In the genomic region with DNA sequence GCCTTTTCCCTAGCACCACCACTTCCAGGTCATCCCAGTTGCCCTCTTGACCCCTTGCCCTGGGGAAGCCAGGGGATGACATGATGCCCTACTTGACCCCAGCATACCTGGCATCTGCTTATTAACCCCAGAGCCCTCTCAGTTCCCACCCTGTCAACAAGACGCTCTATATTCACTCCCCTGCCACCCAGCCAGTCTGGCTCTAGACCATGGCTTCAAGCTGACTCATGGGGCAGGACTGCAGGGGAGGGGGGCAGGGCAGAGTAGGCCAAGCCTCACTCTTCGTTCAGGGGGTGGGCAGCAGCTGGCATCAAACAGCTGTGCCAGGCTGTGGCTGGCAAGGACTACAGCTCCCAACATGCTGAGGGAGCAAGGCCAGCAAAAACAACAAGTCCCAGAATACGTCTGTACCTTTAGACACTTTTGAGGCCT, we compare ENCODE assay signal across 9 cellular contexts. TPM values are rescaled to one million over a fixed set of nuclear protein-coding genes. Genes with fewer than 3 reads are reported as not detected.
DNase-seq lines count a peak whose midpoint lies in the region; ATAC-seq, FAIRE-seq and TF ChIP-seq lines count a peak whose summit lies in the region.
"Had no signal": no experiment of that assay in that cellular context is flagged by ENCODE, and none has a peak within 500 bp of the region (broad histone marks: within the 10 kb centered on the region; RNA-seq: fewer than 3 reads in every experiment).

No MANE protein-coding gene starts in this region.

- TF ChIP-seq POLR2A in H1 (IDR thresholded peaks at IDR 0.05; ENCODE audit: control extremely low read depth in 1 of 2, low read depth in 2 of 2, low read length in 2 of 2): no peak

- peak overlapping the region in 6 of 8 donors; percentile 22 to 94 (median 80) for H3K4me3 Mint-ChIP-seq in CD4-positive, alpha-beta memory T cell
- H3K4me3 Mint-ChIP-seq in naive thymus-derived CD4-positive, alpha-beta T cell: peak overlapping the region in 8 of 10 donors; percentile 55 to 87 (median 80)

- peak overlapping the region; percentile 82 for H3K27ac ChIP-seq in CD4-positive, alpha-beta memory T cell (ENCODE audit: low read depth, low read length)
- H3K27ac ChIP-seq in H1 (ENCODE audit: low read depth, low read length): no peak overlapping the region
- peak overlapping the region; percentile 71 for H3K27ac ChIP-seq in naive thymus-derived CD4-positive, alpha-beta T cell (ENCODE audit: low read depth, low read length)

- no peak overlapping the region for H2BK12ac ChIP-seq in H1 (ENCODE audit: low read depth, low read length)

- H3K27me3 Mint-ChIP-seq in CD4-positive, alpha-beta memory T cell: no peaks in the 10 kb centered on the region
- no peaks in the 10 kb centered on the region for H3K27me3 Mint-ChIP-seq in naive thymus-derived CD4-positive, alpha-beta T cell

- no peak overlapping the region for H2AFZ ChIP-seq in H1 (ENCODE audit: low read length)

- 68% methylated on average over 3 of the region's 3 CpGs; no CpG with 5 or more reads in 1 of the 2 experiments for WGBS in H1 (ENCODE audit: extremely low coverage in 1 of 2, insufficient coverage in 1 of 2, insufficient read length in 1 of 2, insufficient replicate concordance in 2 of 2, low coverage in 1 of 2, low lambda C conversion rate in 2 of 2, missing lambda C conversion rate in 1 of 2), 2 experiments

- no peak overlapping the region for H4K8ac ChIP-seq in H1 (ENCODE audit: extremely low read depth, insufficient read depth, low read length)

- H3K9ac ChIP-seq in H1 (replicated peaks in 1 of 4; ENCODE audit: extremely low read depth in 1 of 4, low read depth in 3 of 4, low read length in 3 of 4): no peak overlapping the region

- H3K27ac Mint-ChIP-seq in CD4-positive, alpha-beta memory T cell: peak overlapping the region in 6 of 7 donors; percentile 22 to 95 (median 90)
- peak overlapping the region in 6 of 9 donors; percentile 59 to 94 (median 86) for H3K27ac Mint-ChIP-seq in naive thymus-derived CD4-positive, alpha-beta T cell

- no peak overlapping the region for H3K23ac ChIP-seq in H1 (ENCODE audit: insufficient read length)

- peaks cover 13% of the 10 kb centered on the region; the same call in 1 of the 2 replicates for H3K23me2 ChIP-seq in H1 (ENCODE audit: low read depth, low read length)

- no peaks in the 10 kb centered on the region for H3K79me1 ChIP-seq in H1 (ENCODE audit: low read depth, low read length)

- peaks cover 5 to 11% of the 10 kb centered on the region in 2 donors for H3K36me3 Mint-ChIP-seq in CD4-positive, alpha-beta memory T cell
- peaks cover 0 to 16% (median 5%) of the 10 kb centered on the region in 5 donors for H3K36me3 Mint-ChIP-seq in naive thymus-derived CD4-positive, alpha-beta T cell

- no peaks in the 10 kb centered on the region; a peak in 1 of 4 replicates for H3K79me2 ChIP-seq in H1 (ENCODE audit: control insufficient read depth in 1 of 2, insufficient read depth in 2 of 2, low read length in 2 of 2)

- peaks cover 18% of the 10 kb centered on the region for H3K36me3 ChIP-seq in CD4-positive, alpha-beta memory T cell (ENCODE audit: insufficient read depth, low read length)
- H3K36me3 ChIP-seq in H1 (ENCODE audit: control insufficient read depth in 2 of 4, insufficient read depth in 4 of 4, low read length in 3 of 4): peaks cover 0 to 5% (median 1%) of the 10 kb centered on the region in 4 experiments; a peak in 3 of 8 replicates
- H3K36me3 ChIP-seq in naive thymus-derived CD4-positive, alpha-beta T cell (ENCODE audit: control insufficient read depth in 2 of 3, insufficient read depth in 3 of 3, low read length in 3 of 3): peaks cover 0 to 21% (median 0%) of the 10 kb centered on the region in 3 experiments

- H4K5ac ChIP-seq in H1 (ENCODE audit: insufficient read length, low read depth, low read length): no peak overlapping the region

- H3K4me1 ChIP-seq in CD4-positive, alpha-beta memory T cell (ENCODE audit: insufficient read depth, low read length): peaks cover 50% of the 10 kb centered on the region
- peaks cover 4 to 21% (median 10%) of the 10 kb centered on the region in 4 experiments; a peak in 6 of 7 replicates for H3K4me1 ChIP-seq in H1 (replicated peaks in 1 of 4; ENCODE audit: control insufficient read depth in 3 of 4, insufficient read depth in 4 of 4, low read length in 3 of 4)
- H3K4me1 ChIP-seq in naive thymus-derived CD4-positive, alpha-beta T cell (ENCODE audit: control insufficient read depth in 2 of 2, insufficient read depth in 2 of 2, low read length in 2 of 2): peaks cover 35% of the 10 kb centered on the region in 2 donors

- H3K27me3 ChIP-seq in CD4-positive, alpha-beta memory T cell (ENCODE audit: insufficient read depth, low read length): no peaks in the 10 kb centered on the region
- no peaks in the 10 kb centered on the region for H3K27me3 ChIP-seq in H1 (replicated peaks in 1 of 4; ENCODE audit: control insufficient read depth in 3 of 4, extremely low read depth in 1 of 4, insufficient read depth in 3 of 4, low read length in 3 of 4)
- H3K27me3 ChIP-seq in naive thymus-derived CD4-positive, alpha-beta T cell (ENCODE audit: control insufficient read depth in 2 of 2, insufficient read depth in 2 of 2, low read length in 2 of 2): no peaks in the 10 kb centered on the region
- H3K27me3 ChIP-seq: pancreas had no signal

- no peak overlapping the region for H3K14ac ChIP-seq in H1 (ENCODE audit: insufficient read length)

- H2BK20ac ChIP-seq in H1 (ENCODE audit: low read length): no peak overlapping the region

- CTCF ChIA-PET in CD4-positive, alpha-beta memory T cell (lab: Charles Lee; ENCODE audit: partially characterized antibody): interaction anchor here (2.7 kb wide), 1 partner anchor 14 kb away, joined by 18 read pairs; the partner anchor contains the start of gene PIGO
- CTCF ChIA-PET in H1 (lab: Charles Lee; ENCODE audit: partially characterized antibody): interaction anchor here (1.5 kb wide), 1 partner anchor 13 kb away, joined by 5 read pairs; no protein-coding TSS in a partner anchor
- CTCF ChIA-PET in naive thymus-derived CD4-positive, alpha-beta T cell (lab: Charles Lee): interaction anchor here (1.6 kb wide), 1 partner anchor 8 kb away, joined by 5 read pairs; the partner anchor contains the start of gene STOML2

- no peak overlapping the region for H4K91ac ChIP-seq in H1 (replicated peaks; ENCODE audit: insufficient read length, low read length)

- H2AK5ac ChIP-seq in H1 (ENCODE audit: low read depth, low read length): peak overlapping the region; percentile 24; the same call in 1 of the 2 replicates

- no peak for TF ChIP-seq EP300 in H1 (IDR thresholded peaks at IDR 0.05; ENCODE audit: borderline replicate concordance in 1 of 2, low read depth in 2 of 2, low read length in 2 of 2)

- no peak overlapping the region for H2BK120ac ChIP-seq in H1 (replicated peaks; ENCODE audit: low read depth, low read length)

- H3K18ac ChIP-seq in H1 (ENCODE audit: extremely low read depth, low read length): no peak overlapping the region

- no peaks in the 10 kb centered on the region for H3K9me3 Mint-ChIP-seq in CD4-positive, alpha-beta memory T cell
- no peaks in the 10 kb centered on the region for H3K9me3 Mint-ChIP-seq in naive thymus-derived CD4-positive, alpha-beta T cell

- H2BK5ac ChIP-seq in H1 (ENCODE audit: low read depth, low read length): no peak overlapping the region

- ATAC-seq in naive thymus-derived CD4-positive, alpha-beta T cell: no peak
- ATAC-seq in HG02870 (IDR thresholded peaks at IDR 0.05; ENCODE audit: unreplicated experiment) (no peak), HG03378 (IDR thresholded peaks at IDR 0.05; ENCODE audit: unreplicated experiment) (no peak)

- POLR2A ChIA-PET in CD4-positive, alpha-beta memory T cell (lab: Charles Lee; ENCODE audit: partially characterized antibody): interaction anchor here (1.0 to 3.4 kb wide), 8 partner anchors 9 to 622 kb away, joined by 3 to 38 read pairs (median 10); partner anchors contain the start of genes CREB3, FANCG, PIGO and STOML2
- POLR2A ChIA-PET in H1 (lab: Charles Lee; ENCODE audit: partially characterized antibody): interaction anchor here (0.7 to 10.3 kb wide), 5 partner anchors 10 to 119 kb away, joined by 3 to 151 read pairs (median 5); partner anchors contain the start of genes FANCG, PIGO, STOML2 and VCP
- POLR2A ChIA-PET in naive thymus-derived CD4-positive, alpha-beta T cell (lab: Charles Lee): interaction anchor here (0.6 to 2.7 kb wide), 3 partner anchors 8 to 113 kb away, joined by 3 to 22 read pairs (median 3); partner anchors contain the start of gene STOML2

- no peak overlapping the region for H2BK15ac ChIP-seq in H1 (ENCODE audit: low read length)

- H3K9me3 ChIP-seq in CD4-positive, alpha-beta memory T cell (ENCODE audit: control insufficient read depth in 1 of 2, low read length in 2 of 2): no peaks in the 10 kb centered on the region
- no peaks in the 10 kb centered on the region for H3K9me3 ChIP-seq in H1 (ENCODE audit: insufficient read depth in 2 of 2, low read depth in 1 of 2, low read length in 1 of 2)
- H3K9me3 ChIP-seq in naive thymus-derived CD4-positive, alpha-beta T cell (ENCODE audit: control insufficient read depth in 2 of 3, low read length in 3 of 3): no peaks in the 10 kb centered on the region
- H3K9me3 ChIP-seq: pancreas had no signal

- TF ChIP-seq RAD21 in H1 (IDR thresholded peaks at IDR 0.05 in 1 of 2, conservative IDR thresholded peaks at IDR 0.05 in 1 of 2; ENCODE audit: low read depth in 2 of 2, low read length in 2 of 2): no peak

- peaks cover 38 to 53% (median 43%) of the 10 kb centered on the region in 4 donors for H3K4me1 Mint-ChIP-seq in CD4-positive, alpha-beta memory T cell
- peaks cover 26 to 54% (median 52%) of the 10 kb centered on the region in 7 donors for H3K4me1 Mint-ChIP-seq in naive thymus-derived CD4-positive, alpha-beta T cell

- H3K4me2 ChIP-seq in H1 (ENCODE audit: insufficient read depth in 1 of 2, low read depth in 2 of 2, low read length in 2 of 2): peak overlapping the region; percentile 64 to 93; a peak in 3 of 4 replicates

- TF ChIP-seq CTCF in H1 (IDR thresholded peaks at IDR 0.05; ENCODE audit: control extremely low read depth in 1 of 3, insufficient read depth in 1 of 3, low read depth in 1 of 3, low read length in 3 of 3): no peak

- no peak for FAIRE-seq in H1 (lab: Jason Lieb, UNC)
- FAIRE-seq: pancreas had no signal

- H3K4ac ChIP-seq in H1 (replicated peaks; ENCODE audit: insufficient read length, low read depth, low read length): no peak overlapping the region

- H3K56ac ChIP-seq in H1 (replicated peaks; ENCODE audit: insufficient read length, low read depth, low read length): no peak overlapping the region

- peaks cover 4 to 5% of the 10 kb centered on the region in 2 experiments for H4K20me1 ChIP-seq in H1 (replicated peaks in 1 of 2; ENCODE audit: control insufficient read depth in 1 of 2, insufficient read depth in 2 of 2, low read length in 2 of 2)

- H3K4me3 ChIP-seq in CD4-positive, alpha-beta memory T cell (ENCODE audit: low read length in 2 of 2): no peak overlapping the region
- peak overlapping the region in 2 of 4 experiments; percentile 82 to 87; a peak in 2 of 8 replicates for H3K4me3 ChIP-seq in H1 (ENCODE audit: extremely low read depth in 1 of 4, insufficient read depth in 2 of 4, low read depth in 3 of 4, low read length in 4 of 4)
- no peak overlapping the region for H3K4me3 ChIP-seq in naive thymus-derived CD4-positive, alpha-beta T cell (ENCODE audit: low read length)

- intact Hi-C loops in CD4-positive, alpha-beta memory T cell (cut with micrococcal nuclease): loop anchor here (5.0 kb wide), 2 partner anchors 547 to 637 kb away; partner anchors contain the start of genes CCDC107, GBA2, RGP1 and RMRP
- intact Hi-C loops in naive thymus-derived CD4-positive, alpha-beta T cell (cut with micrococcal nuclease): loop anchor here (2.0 to 10.0 kb wide), 12 partner anchors 304 to 1946 kb away; partner anchors contain the start of genes B4GALT1 (in 1 of the 2), CCDC107 (in 1 of the 2), CCL27 (in 1 of the 2) and CLTA (in 1 of the 2)

- no peak for DNase-seq in CD4-positive, alpha-beta memory T cell
- peak; percentile 34 for DNase-seq in NCI-H69 (lab: John Stamatoyannopoulos, UW)
- no peak for DNase-seq in H1 (ENCODE audit: low read depth in 1 of 2, low spot score in 2 of 2)
- DNase-seq in naive thymus-derived CD4-positive, alpha-beta T cell: no peak
- DNase-seq in activated CD4-positive, alpha-beta T cell treated with anti-CD3 and anti-CD28 coated beads, Interleukin-2, amount 50 U/mL, for 4 hours: no peak
- no peak for DNase-seq in D341Med (ENCODE audit: low spot score)

RNA-seq across cellular contexts. Expression of gene ATOSB, which starts 5.3 kb away (rescaled TPM):
- 1 to 10 TPM; 8.6 to 9.1 TPM for total RNA-seq in CD4-positive, alpha-beta memory T cell
- polyA plus RNA-seq in CD4-positive, alpha-beta memory T cell: 10 to 100 TPM in 1 of 2 donors, 1 to 10 TPM in 1; 3.7 to 10.1 TPM
- total RNA-seq in H1 (2021; fragmentation: NEBNext Ultra II Directional; extraction: Animal tissue kit (Norgen Biotek cat#: 25700)): 6.4 and 6.9 TPM in 2 replicates
- polyA plus RNA-seq in H1 (2011; rRNA removed): 10.4 and 13.3 TPM in 2 replicates
- polyA plus RNA-seq in H1 (2011; cell fraction: cytosol; rRNA removed): 9.4 TPM
- polyA plus RNA-seq in H1 (2011; cell fraction: nucleus; rRNA removed): 16.3 TPM
- polyA plus RNA-seq in H1 (2012, experiment 1 of 2): 5.9 to 7.2 TPM (median 6.5 TPM) in 4 replicates
- 6.7 TPM for polyA plus RNA-seq in H1 (2012, experiment 2 of 2)
- polyA plus RNA-seq in H1 (2013, experiment 1 of 2): 6.5 TPM
- 6.5 TPM for polyA plus RNA-seq in H1 (2013, experiment 2 of 2)
- polyA minus RNA-seq in H1 (2011; rRNA and poly(A)+ RNA removed): 4.0 and 5.6 TPM in 2 replicates
- polyA minus RNA-seq in H1 (2011; cell fraction: cytosol; rRNA and poly(A)+ RNA removed): 2.3 TPM
- 4.2 TPM for polyA minus RNA-seq in H1 (2011; cell fraction: nucleus; rRNA and poly(A)+ RNA removed)
- 10 to 100 TPM in 2 of 5 experiments, 1 to 10 TPM in 3; 5.9 to 26.0 (median 6.6) TPM for total RNA-seq in naive thymus-derived CD4-positive, alpha-beta T cell
- 1 to 10 TPM in 1 of 2 donors, under 1 TPM in 1; 0.95 to 3.4 TPM for polyA plus RNA-seq in naive thymus-derived CD4-positive, alpha-beta T cell

RNA-seq across cellular contexts. Expression of gene STOML2, which starts 7.4 kb away (rescaled TPM):
- total RNA-seq in CD4-positive, alpha-beta memory T cell: 10 to 100 TPM; 42.9 to 45.3 TPM
- 100 to 1,000 TPM in 1 of 2 donors, 10 to 100 TPM in 1; 92.4 to 140 TPM for polyA plus RNA-seq in CD4-positive, alpha-beta memory T cell
- 203 and 208 TPM in 2 replicates for total RNA-seq in H1 (2021; fragmentation: NEBNext Ultra II Directional; extraction: Animal tissue kit (Norgen Biotek cat#: 25700))
- polyA plus RNA-seq in H1 (2011; rRNA removed): 256 and 269 TPM in 2 replicates
- polyA plus RNA-seq in H1 (2011; cell fraction: cytosol; rRNA removed): 254 TPM
- polyA plus RNA-seq in H1 (2011; cell fraction: nucleus; rRNA removed): 316 TPM
- polyA plus RNA-seq in H1 (2012, experiment 1 of 2): 188 to 219 TPM (median 214 TPM) in 4 replicates
- 232 TPM for polyA plus RNA-seq in H1 (2012, experiment 2 of 2)
- polyA plus RNA-seq in H1 (2013, experiment 1 of 2): 147 TPM
- 151 TPM for polyA plus RNA-seq in H1 (2013, experiment 2 of 2)
- polyA minus RNA-seq in H1 (2011; rRNA and poly(A)+ RNA removed): 168 and 177 TPM in 2 replicates
- polyA minus RNA-seq in H1 (2011; cell fraction: cytosol; rRNA and poly(A)+ RNA removed): 55.6 TPM
- 74.0 TPM for polyA minus RNA-seq in H1 (2011; cell fraction: nucleus; rRNA and poly(A)+ RNA removed)
- total RNA-seq in naive thymus-derived CD4-positive, alpha-beta T cell: 100 to 1,000 TPM in 1 of 5 experiments, 10 to 100 TPM in 4; 34.7 to 126 (median 44.9) TPM
- 10 to 100 TPM; 85.6 to 88.8 TPM for polyA plus RNA-seq in naive thymus-derived CD4-positive, alpha-beta T cell

RNA-seq across cellular contexts. Expression of gene PIGO, which starts 14.0 kb away (rescaled TPM):
- total RNA-seq in CD4-positive, alpha-beta memory T cell: 10 to 100 TPM; 23.4 to 29.7 TPM
- polyA plus RNA-seq in CD4-positive, alpha-beta memory T cell: 10 to 100 TPM; 17.9 to 25.2 TPM
- total RNA-seq in H1 (2021; fragmentation: NEBNext Ultra II Directional; extraction: Animal tissue kit (Norgen Biotek cat#: 25700)): 20.3 and 20.5 TPM in 2 replicates
- 31.3 and 41.0 TPM in 2 replicates for polyA plus RNA-seq in H1 (2011; rRNA removed)
- polyA plus RNA-seq in H1 (2011; cell fraction: cytosol; rRNA removed): 29.0 TPM
- polyA plus RNA-seq in H1 (2011; cell fraction: nucleus; rRNA removed): 77.5 TPM
- 19.6 to 25.6 TPM (median 23.1 TPM) in 4 replicates for polyA plus RNA-seq in H1 (2012, experiment 1 of 2)
- 19.9 TPM for polyA plus RNA-seq in H1 (2012, experiment 2 of 2)
- 26.4 TPM for polyA plus RNA-seq in H1 (2013, experiment 1 of 2)
- polyA plus RNA-seq in H1 (2013, experiment 2 of 2): 24.1 TPM
- polyA minus RNA-seq in H1 (2011; rRNA and poly(A)+ RNA removed): 35.5 and 41.3 TPM in 2 replicates
- polyA minus RNA-seq in H1 (2011; cell fraction: cytosol; rRNA and poly(A)+ RNA removed): 11.7 TPM
- polyA minus RNA-seq in H1 (2011; cell fraction: nucleus; rRNA and poly(A)+ RNA removed): 34.7 TPM
- 10 to 100 TPM; 27.1 to 36.0 (median 29.9) TPM for total RNA-seq in naive thymus-derived CD4-positive, alpha-beta T cell
- 10 to 100 TPM; 27.4 to 30.6 TPM for polyA plus RNA-seq in naive thymus-derived CD4-positive, alpha-beta T cell

RNA-seq across cellular contexts. Expression of gene FANCG, which starts 30.6 kb away (rescaled TPM):
- total RNA-seq in CD4-positive, alpha-beta memory T cell: 10 to 100 TPM; 24.0 to 27.9 TPM
- 10 to 100 TPM in 1 of 2 donors, 1 to 10 TPM in 1; 2.9 to 12.5 TPM for polyA plus RNA-seq in CD4-positive, alpha-beta memory T cell
- total RNA-seq in H1 (2021; fragmentation: NEBNext Ultra II Directional; extraction: Animal tissue kit (Norgen Biotek cat#: 25700)): 86.7 and 87.1 TPM in 2 replicates
- polyA plus RNA-seq in H1 (2011; rRNA removed): 66.6 and 75.2 TPM in 2 replicates
- 66.4 TPM for polyA plus RNA-seq in H1 (2011; cell fraction: cytosol; rRNA removed)
- 205 TPM for polyA plus RNA-seq in H1 (2011; cell fraction: nucleus; rRNA removed)
- 85.8 to 103 TPM (median 96.9 TPM) in 4 replicates for polyA plus RNA-seq in H1 (2012, experiment 1 of 2)
- polyA plus RNA-seq in H1 (2012, experiment 2 of 2): 153 TPM
- polyA plus RNA-seq in H1 (2013, experiment 1 of 2): 60.4 TPM
- 58.8 TPM for polyA plus RNA-seq in H1 (2013, experiment 2 of 2)
- polyA minus RNA-seq in H1 (2011; rRNA and poly(A)+ RNA removed): 58.4 and 62.8 TPM in 2 replicates
- 41.1 TPM for polyA minus RNA-seq in H1 (2011; cell fraction: cytosol; rRNA and poly(A)+ RNA removed)
- polyA minus RNA-seq in H1 (2011; cell fraction: nucleus; rRNA and poly(A)+ RNA removed): 83.4 TPM
- total RNA-seq in naive thymus-derived CD4-positive, alpha-beta T cell: 10 to 100 TPM; 19.6 to 84.9 (median 26.7) TPM
- polyA plus RNA-seq in naive thymus-derived CD4-positive, alpha-beta T cell: 10 to 100 TPM in 1 of 2 donors, 1 to 10 TPM in 1; 8.7 to 12.6 TPM

RNA-seq across cellular contexts. Expression of gene VCP, which starts 37.9 kb away (rescaled TPM):
- total RNA-seq in CD4-positive, alpha-beta memory T cell: 100 to 1,000 TPM; 156 to 157 TPM
- 100 to 1,000 TPM; 195 to 206 TPM for polyA plus RNA-seq in CD4-positive, alpha-beta memory T cell
- total RNA-seq in H1 (2021; fragmentation: NEBNext Ultra II Directional; extraction: Animal tissue kit (Norgen Biotek cat#: 25700)): 375 and 379 TPM in 2 replicates
- 159 and 173 TPM in 2 replicates for polyA plus RNA-seq in H1 (2011; rRNA removed)
- 261 TPM for polyA plus RNA-seq in H1 (2011; cell fraction: cytosol; rRNA removed)
- 391 TPM for polyA plus RNA-seq in H1 (2011; cell fraction: nucleus; rRNA removed)
- polyA plus RNA-seq in H1 (2012, experiment 1 of 2): 349 to 413 TPM (median 400 TPM) in 4 replicates
- polyA plus RNA-seq in H1 (2012, experiment 2 of 2): 128 TPM
- polyA plus RNA-seq in H1 (2013, experiment 1 of 2): 137 TPM
- 123 TPM for polyA plus RNA-seq in H1 (2013, experiment 2 of 2)
- 646 and 651 TPM in 2 replicates for polyA minus RNA-seq in H1 (2011; rRNA and poly(A)+ RNA removed)
- 279 TPM for polyA minus RNA-seq in H1 (2011; cell fraction: cytosol; rRNA and poly(A)+ RNA removed)
- polyA minus RNA-seq in H1 (2011; cell fraction: nucleus; rRNA and poly(A)+ RNA removed): 263 TPM
- 100 to 1,000 TPM; 138 to 259 (median 202) TPM for total RNA-seq in naive thymus-derived CD4-positive, alpha-beta T cell
- polyA plus RNA-seq in naive thymus-derived CD4-positive, alpha-beta T cell: 100 to 1,000 TPM; 134 to 198 TPM
